22 cellular contexts compared by ENCODE assay signal in genomic region chr3:174376346-174376745, GRCh38.
"Had no signal": no experiment of that assay in that cellular context is flagged by ENCODE, and none has a peak within 500 bp of the region (broad histone marks: within the 10 kb centered on the region; RNA-seq: fewer than 3 reads in every experiment).

No MANE protein-coding gene starts in this region.

- H3K4me3 ChIP-seq: ascending aorta, heart left ventricle, psoas muscle, right lobe of liver, spleen, suprapubic skin had no signal

- H3K4me1 ChIP-seq: ascending aorta, heart left ventricle, psoas muscle, right lobe of liver, spleen, suprapubic skin had no signal

- H3K27me3 ChIP-seq: ascending aorta, heart left ventricle, right lobe of liver, spleen, suprapubic skin had no signal

- H3K27ac Mint-ChIP-seq: activated CD4-positive, alpha-beta memory T cell treated with anti-CD3 and anti-CD28 coated beads, Interleukin-2, amount 10 ng/mL, durations not matched to agents 7 days and 5 days; activated CD4-positive, alpha-beta T cell treated with anti-CD3 and anti-CD28 coated beads for 36 hours; activated naive CD8-positive, alpha-beta T cell treated with anti-CD3 and anti-CD28 coated beads, Interleukin-2, amount 10 ng/mL, durations not matched to agents 7 days and 5 days; effector memory CD8-positive, alpha-beta T cell; memory B cell; natural killer cell treated with Interleukin-12 subunit alpha and Interleukin-12 subunit beta and Interleukin-15 and Interleukin-18, amount 100 ng/mL, for 72 hours; type B pancreatic cell had no signal

- DNase-seq: activated CD4-positive, alpha-beta memory T cell treated with anti-CD3 and anti-CD28 coated beads, Interleukin-2, amount 10 ng/mL, durations not matched to agents 7 days and 5 days; activated CD4-positive, alpha-beta T cell treated with anti-CD3 and anti-CD28 coated beads for 36 hours; activated CD8-positive, alpha-beta memory T cell treated with anti-CD3 and anti-CD28 coated beads, Interleukin-2, amount 50 U/mL, for 4 hours; activated naive CD8-positive, alpha-beta T cell treated with anti-CD3 and anti-CD28 coated beads, Interleukin-2, amount 10 ng/mL, durations not matched to agents 7 days and 5 days; effector memory CD8-positive, alpha-beta T cell; heart left ventricle; islet precursor cell; nucleus accumbens; psoas muscle; right lobe of liver; spleen; stimulated activated CD4-positive, alpha-beta T cell treated with anti-CD3 and anti-CD28 coated beads, Interleukin-2, amount 100 ng/mL, for 24 hours; stimulated activated naive CD4-positive, alpha-beta T cell; T-helper 1 cell; WERI-Rb-1 had no signal

- H3K36me3 ChIP-seq: ascending aorta, heart left ventricle, right lobe of liver, spleen, suprapubic skin, WERI-Rb-1 had no signal

- H3K27ac ChIP-seq: ascending aorta, heart left ventricle, psoas muscle, right lobe of liver, spleen, suprapubic skin, WERI-Rb-1 had no signal

- H3K4me3 Mint-ChIP-seq: activated CD4-positive, alpha-beta memory T cell treated with anti-CD3 and anti-CD28 coated beads, Interleukin-2, amount 10 ng/mL, durations not matched to agents 7 days and 5 days; activated CD4-positive, alpha-beta T cell treated with anti-CD3 and anti-CD28 coated beads for 36 hours; activated naive CD8-positive, alpha-beta T cell treated with anti-CD3 and anti-CD28 coated beads, Interleukin-2, amount 10 ng/mL, durations not matched to agents 7 days and 5 days; central memory CD8-positive, alpha-beta T cell; effector memory CD8-positive, alpha-beta T cell; memory B cell; natural killer cell treated with Interleukin-12 subunit alpha and Interleukin-12 subunit beta and Interleukin-15 and Interleukin-18, amount 100 ng/mL, for 72 hours; type B pancreatic cell had no signal

- H3K9me3 Mint-ChIP-seq: activated CD4-positive, alpha-beta memory T cell treated with anti-CD3 and anti-CD28 coated beads, Interleukin-2, amount 10 ng/mL, durations not matched to agents 7 days and 5 days; type B pancreatic cell had no signal

- H3K36me3 Mint-ChIP-seq: activated naive CD8-positive, alpha-beta T cell treated with anti-CD3 and anti-CD28 coated beads, Interleukin-2, amount 10 ng/mL, durations not matched to agents 7 days and 5 days; memory B cell; natural killer cell treated with Interleukin-12 subunit alpha and Interleukin-12 subunit beta and Interleukin-15 and Interleukin-18, amount 100 ng/mL, for 72 hours; type B pancreatic cell had no signal

- H3K9me3 ChIP-seq: ascending aorta, heart left ventricle, psoas muscle, right lobe of liver, suprapubic skin had no signal

- H3K27me3 Mint-ChIP-seq: activated CD4-positive, alpha-beta memory T cell treated with anti-CD3 and anti-CD28 coated beads, Interleukin-2, amount 10 ng/mL, durations not matched to agents 7 days and 5 days; activated CD4-positive, alpha-beta T cell treated with anti-CD3 and anti-CD28 coated beads for 36 hours; activated naive CD8-positive, alpha-beta T cell treated with anti-CD3 and anti-CD28 coated beads, Interleukin-2, amount 10 ng/mL, durations not matched to agents 7 days and 5 days; central memory CD8-positive, alpha-beta T cell; effector memory CD8-positive, alpha-beta T cell; memory B cell; natural killer cell treated with Interleukin-12 subunit alpha and Interleukin-12 subunit beta and Interleukin-15 and Interleukin-18, amount 100 ng/mL, for 72 hours; type B pancreatic cell had no signal

- H3K4me1 Mint-ChIP-seq: activated CD4-positive, alpha-beta memory T cell treated with anti-CD3 and anti-CD28 coated beads, Interleukin-2, amount 10 ng/mL, durations not matched to agents 7 days and 5 days; activated CD4-positive, alpha-beta T cell treated with anti-CD3 and anti-CD28 coated beads for 36 hours; activated naive CD8-positive, alpha-beta T cell treated with anti-CD3 and anti-CD28 coated beads, Interleukin-2, amount 10 ng/mL, durations not matched to agents 7 days and 5 days; central memory CD8-positive, alpha-beta T cell; memory B cell had no signal

- FAIRE-seq: frontal cortex had no signal
